In the genomic region with DNA sequence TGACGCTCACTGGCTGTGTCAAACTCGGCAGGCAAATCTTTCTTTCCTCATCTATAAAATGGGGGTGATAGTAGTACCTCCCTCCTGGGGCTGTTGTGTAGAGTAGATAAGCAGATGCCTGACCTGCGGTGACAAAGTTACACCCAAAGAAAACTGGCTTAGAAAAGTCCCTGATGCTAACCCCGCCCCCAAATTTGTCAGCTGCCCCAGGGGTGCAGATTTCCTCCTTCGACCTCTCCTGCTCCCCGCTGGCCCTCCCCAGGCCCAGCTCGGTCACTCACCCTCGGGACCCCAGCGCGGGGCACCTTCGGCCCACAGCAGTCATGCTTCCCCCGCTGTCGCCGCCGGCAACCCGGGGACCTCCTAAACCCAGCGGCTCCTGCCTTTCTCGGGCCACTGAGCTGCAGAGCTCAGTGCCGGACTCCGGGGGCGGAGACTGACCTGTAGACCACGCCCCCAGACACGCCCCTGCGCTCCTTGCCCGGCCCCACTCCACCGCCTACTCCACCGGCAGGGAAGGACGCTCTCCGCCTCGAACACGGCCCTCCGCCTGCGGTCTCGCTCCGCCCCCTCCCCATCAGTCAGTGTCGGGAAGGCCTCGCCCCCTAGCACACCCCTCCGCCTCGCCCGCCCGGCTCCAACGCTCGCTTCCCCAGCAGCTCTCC, we compare ENCODE assay signal across 8 cellular contexts. TPM values are rescaled to one million over a fixed set of nuclear protein-coding genes. Genes with fewer than 3 reads are reported as not detected.
DNase-seq lines count a peak whose midpoint lies in the region; ATAC-seq and TF ChIP-seq lines count a peak whose summit lies in the region.

No MANE protein-coding gene starts in this region.

- peak overlapping the region; percentile 94 for H2AFZ ChIP-seq in GM23338

- peak overlapping the region; percentile 90 for H3K4me2 ChIP-seq in DOHH2 (ENCODE audit: low read length)
- H3K4me2 ChIP-seq in GM23338, result peak overlapping the region; percentile 85

- H3K27me3 ChIP-seq in DOHH2 (ENCODE audit: control insufficient read depth, low read length) (no peaks in the 10 kb centered on the region), GM23338 (ENCODE audit: insufficient read depth) (no peaks in the 10 kb centered on the region)

- no peak overlapping the region for H3K27ac ChIP-seq in DOHH2 (ENCODE audit: low read depth, low read length)
- H3K27ac ChIP-seq in GM23338 (ENCODE audit: low read depth), result no peak overlapping the region; the same call in 1 of the 2 replicates

- H3F3A ChIP-seq in DOHH2 (ENCODE audit: control insufficient read depth, insufficient read depth), result peaks cover 5% of the 10 kb centered on the region
- peaks cover 4% of the 10 kb centered on the region; the same call in 1 of the 2 replicates for H3F3A ChIP-seq in GM23338 (replicated peaks; ENCODE audit: low read depth)

- H3K9me3 Mint-ChIP-seq in GM23338, result no peaks in the 10 kb centered on the region
- no peaks in the 10 kb centered on the region for H3K9me3 Mint-ChIP-seq in natural killer cell treated with Interleukin-12 subunit alpha and Interleukin-12 subunit beta and Interleukin-15 and Interleukin-18, amount 100 ng/mL, for 72 hours

- H3K36me3 ChIP-seq in DOHH2 (ENCODE audit: control insufficient read depth, low read length) (peaks cover 50% of the 10 kb centered on the region), GM23338 (ENCODE audit: insufficient read depth) (no peaks in the 10 kb centered on the region)

- DNase-seq in GM23338 (ENCODE audit: low spot score) (peak; percentile 99), Kasumi-1 (lab: John Stamatoyannopoulos, UW) (peak; percentile 97 to 98), RPMI8226 (peak; percentile 99), fibroblast of pulmonary artery (ENCODE audit: low read depth) (peak; percentile 99)
- DNase-seq in activated T-helper 9 cell treated with anti-CD3 and anti-CD28 coated beads, Interleukin-2, amount 50 U/mL, for 16 hours (ENCODE audit: low read depth), result peak; percentile 95
- peak; percentile 98 for DNase-seq in natural killer cell treated with Interleukin-12 subunit alpha and Interleukin-12 subunit beta and Interleukin-15 and Interleukin-18, amount 100 ng/mL, for 72 hours (ENCODE audit: low spot score)
- DNase-seq in stimulated activated naive CD4-positive, alpha-beta T cell (lab: John Stamatoyannopoulos, UW), result peak; percentile 90 to 93 (median 92)

- no peaks in the 10 kb centered on the region for H3K9me3 ChIP-seq in DOHH2 (ENCODE audit: control insufficient read depth, insufficient read depth, low read length)

- TF ChIP-seq CTCF in DOHH2 (IDR thresholded peaks at IDR 0.05; ENCODE audit: low read depth, low read length, poor library complexity, severe bottlenecking) (no peak), GM23338 (conservative IDR thresholded peaks at IDR 0.05; ENCODE audit: low read depth in 2 of 2) (no peak), fibroblast of pulmonary artery (IDR thresholded peaks at IDR 0.05; ENCODE audit: low read length, missing control alignments) (no peak)

- H3K9me2 ChIP-seq in DOHH2 (replicated peaks; ENCODE audit: control insufficient read depth, low read length) (no peaks in the 10 kb centered on the region), GM23338 (ENCODE audit: insufficient read depth) (no peaks in the 10 kb centered on the region)

- H3K36me3 Mint-ChIP-seq in GM23338 (ENCODE audit: low read depth), result no peaks in the 10 kb centered on the region; the same call in 2 of the 3 replicates
- peaks cover 10% of the 10 kb centered on the region for H3K36me3 Mint-ChIP-seq in natural killer cell treated with Interleukin-12 subunit alpha and Interleukin-12 subunit beta and Interleukin-15 and Interleukin-18, amount 100 ng/mL, for 72 hours

- peaks cover 18% of the 10 kb centered on the region for H3K27me3 Mint-ChIP-seq in GM23338 (ENCODE audit: insufficient read depth, low read depth, poor library complexity)
- no peaks in the 10 kb centered on the region for H3K27me3 Mint-ChIP-seq in natural killer cell treated with Interleukin-12 subunit alpha and Interleukin-12 subunit beta and Interleukin-15 and Interleukin-18, amount 100 ng/mL, for 72 hours

- peaks cover 28% of the 10 kb centered on the region for H3K4me1 Mint-ChIP-seq in GM23338
- H3K4me1 Mint-ChIP-seq in natural killer cell treated with Interleukin-12 subunit alpha and Interleukin-12 subunit beta and Interleukin-15 and Interleukin-18, amount 100 ng/mL, for 72 hours (ENCODE audit: low read depth in 2 of 2), result peaks cover 46 to 49% of the 10 kb centered on the region in 2 donors

- peaks cover 8% of the 10 kb centered on the region; the same call in 1 of the 2 replicates for H4K20me1 ChIP-seq in DOHH2 (ENCODE audit: control insufficient read depth, insufficient read depth, low read depth, low read length)
- no peaks in the 10 kb centered on the region for H4K20me1 ChIP-seq in GM23338 (replicated peaks; ENCODE audit: insufficient read depth)

- H3K79me2 ChIP-seq in DOHH2 (ENCODE audit: control insufficient read depth, low read length), result peaks cover 15% of the 10 kb centered on the region
- H3K79me2 ChIP-seq in GM23338 (replicated peaks; ENCODE audit: insufficient read depth), result no peaks in the 10 kb centered on the region

- H3K4me1 ChIP-seq in DOHH2 (ENCODE audit: control insufficient read depth, low read length) (peaks cover 42% of the 10 kb centered on the region), GM23338 (ENCODE audit: insufficient read depth) (peaks cover 14% of the 10 kb centered on the region)

- H3K27ac Mint-ChIP-seq in GM23338, result no peak overlapping the region; the same call in 1 of the 2 replicates
- peak overlapping the region; percentile 96 to 99 for H3K27ac Mint-ChIP-seq in natural killer cell treated with Interleukin-12 subunit alpha and Interleukin-12 subunit beta and Interleukin-15 and Interleukin-18, amount 100 ng/mL, for 72 hours

- H3K4me3 ChIP-seq in DOHH2 (ENCODE audit: low read length) (peak overlapping the region; percentile 75), GM23338 (peak overlapping the region; percentile 82), fibroblast of pulmonary artery (replicated peaks; ENCODE audit: low read depth, low read length) (peak overlapping the region; percentile 67)

- H3K4me3 Mint-ChIP-seq in GM23338, result peak overlapping the region; percentile 76
- H3K4me3 Mint-ChIP-seq in natural killer cell treated with Interleukin-12 subunit alpha and Interleukin-12 subunit beta and Interleukin-15 and Interleukin-18, amount 100 ng/mL, for 72 hours, result peak overlapping the region; percentile 87

- ATAC-seq in GM23338, result peak; percentile 94
- peak; percentile 95 to 96 for ATAC-seq in natural killer cell treated with Interleukin-12 subunit alpha and Interleukin-12 subunit beta and Interleukin-15 and Interleukin-18, amount 100 ng/mL, for 72 hours

TF ChIP-seq in GM23338, 12 proteins besides CTCF, POLR2A, EP300 and RAD21 (continues in another document):
- TF ChIP-seq STAT1 (IDR thresholded peaks at IDR 0.05; ENCODE audit: unreplicated experiment), result no peak
- TF ChIP-seq, protein P1, sequence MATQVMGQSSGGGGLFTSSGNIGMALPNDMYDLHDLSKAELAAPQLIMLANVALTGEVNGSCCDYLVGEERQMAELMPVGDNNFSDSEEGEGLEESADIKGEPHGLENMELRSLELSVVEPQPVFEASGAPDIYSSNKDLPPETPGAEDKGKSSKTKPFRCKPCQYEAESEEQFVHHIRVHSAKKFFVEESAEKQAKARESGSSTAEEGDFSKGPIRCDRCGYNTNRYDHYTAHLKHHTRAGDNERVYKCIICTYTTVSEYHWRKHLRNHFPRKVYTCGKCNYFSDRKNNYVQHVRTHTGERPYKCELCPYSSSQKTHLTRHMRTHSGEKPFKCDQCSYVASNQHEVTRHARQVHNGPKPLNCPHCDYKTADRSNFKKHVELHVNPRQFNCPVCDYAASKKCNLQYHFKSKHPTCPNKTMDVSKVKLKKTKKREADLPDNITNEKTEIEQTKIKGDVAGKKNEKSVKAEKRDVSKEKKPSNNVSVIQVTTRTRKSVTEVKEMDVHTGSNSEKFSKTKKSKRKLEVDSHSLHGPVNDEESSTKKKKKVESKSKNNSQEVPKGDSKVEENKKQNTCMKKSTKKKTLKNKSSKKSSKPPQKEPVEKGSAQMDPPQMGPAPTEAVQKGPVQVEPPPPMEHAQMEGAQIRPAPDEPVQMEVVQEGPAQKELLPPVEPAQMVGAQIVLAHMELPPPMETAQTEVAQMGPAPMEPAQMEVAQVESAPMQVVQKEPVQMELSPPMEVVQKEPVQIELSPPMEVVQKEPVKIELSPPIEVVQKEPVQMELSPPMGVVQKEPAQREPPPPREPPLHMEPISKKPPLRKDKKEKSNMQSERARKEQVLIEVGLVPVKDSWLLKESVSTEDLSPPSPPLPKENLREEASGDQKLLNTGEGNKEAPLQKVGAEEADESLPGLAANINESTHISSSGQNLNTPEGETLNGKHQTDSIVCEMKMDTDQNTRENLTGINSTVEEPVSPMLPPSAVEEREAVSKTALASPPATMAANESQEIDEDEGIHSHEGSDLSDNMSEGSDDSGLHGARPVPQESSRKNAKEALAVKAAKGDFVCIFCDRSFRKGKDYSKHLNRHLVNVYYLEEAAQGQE (IDR thresholded peaks at IDR 0.05; ENCODE audit: unreplicated experiment), result no peak

RNA-seq across cellular contexts. Expression of a gene that starts 7.4 kb away (rescaled TPM):
- total RNA-seq in GM23338 (2014; rRNA removed; shearing (Covaris generic)), result 4.5 and 7.3 TPM in 2 replicates
- polyA plus RNA-seq in GM23338 (2016; fragmentation: Nextera tagmentation; extraction: Ambion mirVana), result 4.2 and 4.4 TPM in 2 replicates
- 10 to 100 TPM; 23.9 to 29.1 TPM for total RNA-seq in natural killer cell treated with Interleukin-12 subunit alpha and Interleukin-12 subunit beta and Interleukin-15 and Interleukin-18, amount 100 ng/mL, for 72 hours

RNA-seq across cellular contexts. Expression of a gene that starts 14.8 kb away (rescaled TPM):
- 63.9 and 84.3 TPM in 2 replicates for total RNA-seq in GM23338 (2014; rRNA removed; shearing (Covaris generic))
- polyA plus RNA-seq in GM23338 (2016; fragmentation: Nextera tagmentation; extraction: Ambion mirVana), result 49.7 and 58.5 TPM in 2 replicates
- 100 to 1,000 TPM; 119 to 132 TPM for total RNA-seq in natural killer cell treated with Interleukin-12 subunit alpha and Interleukin-12 subunit beta and Interleukin-15 and Interleukin-18, amount 100 ng/mL, for 72 hours

RNA-seq across cellular contexts. Expression of a gene that starts 31.6 kb away (rescaled TPM):
- total RNA-seq in GM23338 (2014; rRNA removed; shearing (Covaris generic)), result 87.2 and 92.4 TPM in 2 replicates
- polyA plus RNA-seq in GM23338 (2016; fragmentation: Nextera tagmentation; extraction: Ambion mirVana), result 40.7 and 43.5 TPM in 2 replicates
- total RNA-seq in natural killer cell treated with Interleukin-12 subunit alpha and Interleukin-12 subunit beta and Interleukin-15 and Interleukin-18, amount 100 ng/mL, for 72 hours, result 100 to 1,000 TPM in 1 of 2 donors, 10 to 100 TPM in 1; 96.0 to 150 TPM

RNA-seq across cellular contexts. Expression of a gene that starts 35.9 kb away (rescaled TPM):
- 21.1 and 23.5 TPM in 2 replicates for total RNA-seq in GM23338 (2014; rRNA removed; shearing (Covaris generic))
- 14.4 TPM in 2 replicates for polyA plus RNA-seq in GM23338 (2016; fragmentation: Nextera tagmentation; extraction: Ambion mirVana)
- 10 to 100 TPM; 20.4 to 31.9 TPM for total RNA-seq in natural killer cell treated with Interleukin-12 subunit alpha and Interleukin-12 subunit beta and Interleukin-15 and Interleukin-18, amount 100 ng/mL, for 72 hours

RNA-seq across cellular contexts. Expression of a gene that starts 55.2 kb away (rescaled TPM):
- total RNA-seq in GM23338 (2014; rRNA removed; shearing (Covaris generic)), result not detected in 2 replicates
- not detected in 2 replicates for polyA plus RNA-seq in GM23338 (2016; fragmentation: Nextera tagmentation; extraction: Ambion mirVana)
- 1 to 10 TPM; 3.8 to 8.1 TPM for total RNA-seq in natural killer cell treated with Interleukin-12 subunit alpha and Interleukin-12 subunit beta and Interleukin-15 and Interleukin-18, amount 100 ng/mL, for 72 hours
